In genomic region chr10:10685566-10685965, GRCh38 we compare ENCODE assay signal across 21 cellular contexts.
DNase-seq lines count a peak whose midpoint lies in the region; ATAC-seq, FAIRE-seq and TF ChIP-seq lines count a peak whose summit lies in the region.
"Had no signal": no experiment of that assay in that cellular context is flagged by ENCODE, and none has a peak within 500 bp of the region (broad histone marks: within the 10 kb centered on the region; RNA-seq: fewer than 3 reads in every experiment).

No MANE protein-coding gene starts in this region.

- no peaks in the 10 kb centered on the region for H3K9me3 ChIP-seq in trophoblast cell (ENCODE audit: insufficient read depth, low read depth, low read length)
- H3K9me3 ChIP-seq: BE2C, esophagus muscularis mucosa, vagina had no signal

- intact Hi-C loops in Right ventricle myocardium superior (cut with DNase I), result no loop called here

- H3K27ac ChIP-seq in trophoblast cell (ENCODE audit: low read depth, low read length), result no peak overlapping the region
- H3K27ac ChIP-seq: A549, esophagus muscularis mucosa, GM23248, vagina had no signal

- no CpG with 5 or more reads among the region's 1 CpG for WGBS in trophoblast cell (ENCODE audit: extremely low coverage, insufficient coverage, insufficient read length)

- no peaks in the 10 kb centered on the region for H3K79me1 ChIP-seq in trophoblast cell (ENCODE audit: low read length)

- no peak overlapping the region for H2BK12ac ChIP-seq in trophoblast cell (ENCODE audit: low read length)

- DNase-seq in GM12891 (ENCODE audit: insufficient read length, low spot score) (no peak), trophoblast cell (no peak), Right ventricle myocardium superior (no peak)
- DNase-seq in stimulated activated naive CD8-positive, alpha-beta T cell treated with anti-CD3 and anti-CD28 coated beads, Interleukin-15, Interleukin-2, amounts not matched to agents 100 U/mL and 50 U/mL, for 24 hours, result no peak
- DNase-seq in stimulated activated CD4-positive, alpha-beta T cell treated with anti-CD3 and anti-CD28 coated beads, Interleukin-4, amount 100 ng/mL, for 4 hours, result no peak
- DNase-seq: activated CD4-positive, alpha-beta T cell treated with anti-CD3 and anti-CD28 coated beads, Interleukin-2, amount 10 ng/mL, durations not matched to agents 24 days and 14 days; activated naive CD8-positive, alpha-beta T cell treated with anti-CD3 and anti-CD28 coated beads for 36 hours; BE2C; effector memory CD4-positive, alpha-beta T cell; GM23248; NCI-H146; NCI-H2171 treated with DMSO at 0.1 percent for 48 hours; NCI-H526 treated with DMSO at 0.1 percent for 48 hours; SW 1271 had no signal

- no peak overlapping the region for H3K14ac ChIP-seq in trophoblast cell (ENCODE audit: low read length)

- no peak overlapping the region for H4K12ac ChIP-seq in trophoblast cell (ENCODE audit: low read depth, low read length)

- no peak overlapping the region for H4K91ac ChIP-seq in trophoblast cell (ENCODE audit: low read depth, low read length)

- no peak overlapping the region for H3K4me2 ChIP-seq in trophoblast cell (ENCODE audit: low read length)
- H3K4me2 ChIP-seq: A549 had no signal

- no peak overlapping the region for H2AK5ac ChIP-seq in trophoblast cell (ENCODE audit: low read length)

- no peak for TF ChIP-seq POLR2A in GM12891 (IDR thresholded peaks at IDR 0.05; ENCODE audit: low read depth, low read length)

- no peaks in the 10 kb centered on the region for H3K36me3 ChIP-seq in trophoblast cell (ENCODE audit: control insufficient read depth in 1 of 2, insufficient read depth in 2 of 2, low read length in 2 of 2)
- H3K36me3 ChIP-seq: BE2C, esophagus muscularis mucosa, vagina had no signal

- no peaks in the 10 kb centered on the region for H3K79me2 ChIP-seq in trophoblast cell (ENCODE audit: control insufficient read depth, insufficient read depth, low read length, poor library complexity)

- H3K27me3 ChIP-seq in trophoblast cell (ENCODE audit: insufficient read depth, low read length), result no peaks in the 10 kb centered on the region
- H3K27me3 ChIP-seq: BE2C, esophagus muscularis mucosa, vagina had no signal

- H3K23ac ChIP-seq in trophoblast cell (ENCODE audit: low read length), result no peak overlapping the region

- H4K8ac ChIP-seq in trophoblast cell (ENCODE audit: low read depth, low read length), result no peak overlapping the region

- ATAC-seq in GM21360 (IDR thresholded peaks at IDR 0.05; ENCODE audit: unreplicated experiment), result peak; percentile 83
- ATAC-seq in HG02884 (IDR thresholded peaks at IDR 0.05; ENCODE audit: unreplicated experiment), result peak; percentile 84
- peak; percentile 88 for ATAC-seq in HG03565 (IDR thresholded peaks at IDR 0.05; ENCODE audit: unreplicated experiment)
- ATAC-seq in stimulated activated naive CD8-positive, alpha-beta T cell treated with anti-CD3 and anti-CD28 coated beads, Interleukin-15, Interleukin-2, amounts not matched to agents 100 U/mL and 50 U/mL, for 24 hours, result no peak
- ATAC-seq in Right ventricle myocardium superior (ENCODE audit: poor library complexity), result no peak
- ATAC-seq: A549; activated T-helper 17 cell treated with anti-CD3 and anti-CD28 coated beads, Interleukin-2, amount 50 U/mL, for 72 hours had no signal

- H3K4ac ChIP-seq in trophoblast cell (ENCODE audit: low read depth, low read length), result no peak overlapping the region

- no peak overlapping the region for H3K4me3 ChIP-seq in trophoblast cell (ENCODE audit: low read depth, low read length)
- H3K4me3 ChIP-seq: A549, esophagus muscularis mucosa, GM23248, vagina had no signal

- H2BK5ac ChIP-seq in trophoblast cell (ENCODE audit: low read depth, low read length, poor library complexity), result no peak overlapping the region

- H3K9ac ChIP-seq in trophoblast cell (ENCODE audit: low read length), result no peak overlapping the region
- H3K9ac ChIP-seq: GM23248 had no signal

- no peak overlapping the region for H3K18ac ChIP-seq in trophoblast cell (ENCODE audit: low read length)

- no peak overlapping the region for H2AFZ ChIP-seq in trophoblast cell (ENCODE audit: insufficient read depth, low read length, poor library complexity)
- H2AFZ ChIP-seq: GM23248 had no signal

- FAIRE-seq in GM12891 (lab: Jason Lieb, UNC), result no peak
- FAIRE-seq: A549 had no signal

- no peaks in the 10 kb centered on the region for H3K4me1 ChIP-seq in trophoblast cell (ENCODE audit: control insufficient read depth in 1 of 2, insufficient read depth in 2 of 2, low read length in 2 of 2)
- H3K4me1 ChIP-seq: A549, BE2C, esophagus muscularis mucosa, vagina had no signal

- no peak overlapping the region for H2BK120ac ChIP-seq in trophoblast cell (ENCODE audit: insufficient read depth, low read length, poor library complexity)

TF ChIP-seq in GM12891, 5 proteins besides CTCF, POLR2A, EP300 and RAD21:
- TF ChIP-seq POU2F2 (IDR thresholded peaks at IDR 0.05; ENCODE audit: low read depth, low read length) (no peak), SPI1 (IDR thresholded peaks at IDR 0.05; ENCODE audit: low read depth, low read length) (peak; percentile 73), TAF1 (IDR thresholded peaks at IDR 0.05; ENCODE audit: low read depth, low read length) (no peak), PAX5 (IDR thresholded peaks at IDR 0.05; ENCODE audit: insufficient read depth, low read length, severe bottlenecking) (no peak), POLR2AphosphoS5 (IDR thresholded peaks at IDR 0.05; ENCODE audit: low read depth, low read length) (no peak)
TF ChIP-seq in GM12891: peak in this region for 1.

Comparison
In these comparisons a context has a peak if more than half of its experiments do, and no peak if none do; other contexts are left out.
1. ATAC-seq: peak in GM21360 (single experiment), HG02884 (single experiment) and HG03565 (single experiment); none in stimulated activated naive CD8-positive, alpha-beta T cell treated with anti-CD3 and anti-CD28 coated beads, Interleukin-15, Interleukin-2, amounts not matched to agents 100 U/mL and 50 U/mL, for 24 hours (single experiment) and Right ventricle myocardium superior (single experiment).